In genomic region chr12:54935235-54935951, GRCh38 we compare ENCODE assay signal across 1 cellular context.
TF ChIP-seq lines count a peak whose summit lies in the region.

No MANE protein-coding gene starts in this region.

TF ChIP-seq in GM12878, 131 proteins besides CTCF, POLR2A, EP300 and RAD21 (continued from another document and continues in another):
- no peak for TF ChIP-seq REST (IDR thresholded peaks at IDR 0.05; ENCODE audit: low read depth, low read length)
- no peak for TF ChIP-seq BMI1 (IDR thresholded peaks at IDR 0.05; ENCODE audit: borderline replicate concordance)
- TF ChIP-seq E2F4 (IDR thresholded peaks at IDR 0.05; ENCODE audit: low read depth, low read length): no peak
- 0 out of 2 replicates have a peak, but pooled peaks have one; percentile 18 for TF ChIP-seq ATF7 (IDR thresholded peaks at IDR 0.05; ENCODE audit: low read depth)
- peak; percentile 32 for TF ChIP-seq MEF2B (IDR thresholded peaks at IDR 0.05; ENCODE audit: partially characterized antibody, poor library complexity, severe bottlenecking)
- TF ChIP-seq NR2C1 (IDR thresholded peaks at IDR 0.05): no peak
- no peak for TF ChIP-seq IRF5 (IDR thresholded peaks at IDR 0.05; ENCODE audit: borderline replicate concordance)
- TF ChIP-seq SIX5 (IDR thresholded peaks at IDR 0.05; ENCODE audit: low read depth, low read length, severe bottlenecking): no peak
- TF ChIP-seq GABPA (IDR thresholded peaks at IDR 0.05; ENCODE audit: low read depth): no peak
- no peak for TF ChIP-seq SREBF1 (IDR thresholded peaks at IDR 0.05; ENCODE audit: low read length)
- peak; percentile 81; the same call in 1 of the 2 replicates for TF ChIP-seq BACH1 (IDR thresholded peaks at IDR 0.05; ENCODE audit: borderline replicate concordance)
- TF ChIP-seq SPI1 (IDR thresholded peaks at IDR 0.05; ENCODE audit: borderline replicate concordance, insufficient read depth, low read depth, low read length): 0 out of 2 replicates have a peak, but pooled peaks have one; percentile 7
- peak; percentile 41; the same call in 1 of the 2 replicates for TF ChIP-seq BCL11A (IDR thresholded peaks at IDR 0.05; ENCODE audit: low read depth, low read length)
- TF ChIP-seq ETV6 (conservative IDR thresholded peaks at IDR 0.05 in 1 of 2, IDR thresholded peaks at IDR 0.05 in 1 of 2; ENCODE audit: borderline replicate concordance in 1 of 2, low read depth in 1 of 2): no peak
- no peak for TF ChIP-seq E4F1 (IDR thresholded peaks at IDR 0.05; ENCODE audit: borderline replicate concordance, partially characterized antibody)
- no peak for TF ChIP-seq EED (IDR thresholded peaks at IDR 0.05; ENCODE audit: low read depth)
- TF ChIP-seq ZNF274 (IDR thresholded peaks at IDR 0.05; ENCODE audit: insufficient read depth, insufficient read length): no peak
- 0 out of 2 replicates have a peak, but pooled peaks have one; percentile 35 for TF ChIP-seq PML (IDR thresholded peaks at IDR 0.05; ENCODE audit: low read length)
- TF ChIP-seq SUPT20H (IDR thresholded peaks at IDR 0.05; ENCODE audit: borderline replicate concordance, control insufficient read depth, low read depth, low read length): no peak
- TF ChIP-seq SREBF2 (IDR thresholded peaks at IDR 0.05; ENCODE audit: low read length): no peak
- no peak for TF ChIP-seq ZBED1 (IDR thresholded peaks at IDR 0.05; ENCODE audit: borderline replicate concordance)
- no peak for TF ChIP-seq BHLHE40 (IDR thresholded peaks at IDR 0.05; ENCODE audit: borderline replicate concordance in 1 of 2, low read depth in 2 of 2, low read length in 1 of 2)
- TF ChIP-seq RAD51 (IDR thresholded peaks at IDR 0.05): 0 out of 2 replicates have a peak, but pooled peaks have one; percentile 15
- no peak; the same call in 1 of the 2 replicates for TF ChIP-seq ZNF24 (IDR thresholded peaks at IDR 0.05)
- TF ChIP-seq FOXM1 (IDR thresholded peaks at IDR 0.05; ENCODE audit: low read depth, low read length): 0 out of 2 replicates have a peak, but pooled peaks have one; percentile 46
- peak; percentile 36 for TF ChIP-seq KLF5 (IDR thresholded peaks at IDR 0.05; ENCODE audit: partially characterized antibody)
- TF ChIP-seq ATF2 (IDR thresholded peaks at IDR 0.05; ENCODE audit: low read length): peak; percentile 69
- TF ChIP-seq CREM (IDR thresholded peaks at IDR 0.05; ENCODE audit: low read depth): peak; percentile 36; the same call in 1 of the 2 replicates
- TF ChIP-seq MEF2A (IDR thresholded peaks at IDR 0.05; ENCODE audit: insufficient read depth, low read depth, low read length): 0 out of 2 replicates have a peak, but pooled peaks have one; percentile 53
- TF ChIP-seq NFIC (IDR thresholded peaks at IDR 0.05; ENCODE audit: low read depth, low read length): peak; percentile 19; the same call in 1 of the 2 replicates
- TF ChIP-seq YY1 (IDR thresholded peaks at IDR 0.05; ENCODE audit: low read depth, low read length): peak; percentile 17; the same call in 1 of the 2 replicates
- no peak for TF ChIP-seq SRF (IDR thresholded peaks at IDR 0.05; ENCODE audit: low read depth in 2 of 2, low read length in 2 of 2)
- no peak for TF ChIP-seq MAX (IDR thresholded peaks at IDR 0.05; ENCODE audit: low read depth, low read length)
- no peak for TF ChIP-seq RELB (IDR thresholded peaks at IDR 0.05; ENCODE audit: low read depth)
- TF ChIP-seq MYB (IDR thresholded peaks at IDR 0.05; ENCODE audit: borderline replicate concordance, low read depth, low read length): no peak
- TF ChIP-seq RUNX3 (IDR thresholded peaks at IDR 0.05; ENCODE audit: low read length): peak; percentile 43
- no peak for TF ChIP-seq PBX3 (IDR thresholded peaks at IDR 0.05; ENCODE audit: insufficient replicate concordance, low read depth, low read length)
- no peak for TF ChIP-seq NKRF (conservative IDR thresholded peaks at IDR 0.05)
- no peak for TF ChIP-seq CEBPZ (IDR thresholded peaks at IDR 0.05; ENCODE audit: low read depth, low read length)
